In genomic region chr10:8069627-8070026, GRCh38 we compare ENCODE assay signal across 1 cellular context.
TF ChIP-seq lines count a peak whose summit lies in the region.

No MANE protein-coding gene starts in this region.

TF ChIP-seq in HepG2, 621 proteins besides CTCF, POLR2A, EP300 and RAD21 (continued from another document):
- no peak for TF ChIP-seq CCDC6 (CRISPR knock-in tag; IDR thresholded peaks at IDR 0.05)
- no peak for TF ChIP-seq ZNF503 (CRISPR knock-in tag; IDR thresholded peaks at IDR 0.05)
- TF ChIP-seq ZNF234 (CRISPR knock-in tag; conservative IDR thresholded peaks at IDR 0.05) = no peak
